2 cellular contexts compared by ENCODE assay signal in the genomic region with DNA sequence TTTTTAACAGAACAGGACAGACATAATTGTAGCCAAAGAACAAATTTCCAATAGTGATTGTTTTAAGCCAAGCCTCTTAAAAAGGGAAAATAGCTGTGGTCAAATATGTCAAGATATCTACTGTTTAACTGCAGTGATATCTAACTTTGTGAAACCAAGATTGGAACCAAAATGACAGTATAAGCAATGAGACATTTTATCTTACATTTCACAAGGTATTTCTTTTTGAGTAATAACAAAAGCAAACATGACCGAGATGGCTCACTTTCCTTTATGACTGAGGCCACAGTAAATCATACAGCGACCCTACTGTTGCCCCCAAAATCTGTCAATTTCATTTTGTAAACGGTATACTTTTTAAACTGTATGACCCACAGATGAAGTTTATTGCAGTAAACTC.
TF ChIP-seq lines count a peak whose summit lies in the region.

No MANE protein-coding gene starts in this region.

TF ChIP-seq in GM23338, 12 proteins besides CTCF, POLR2A, EP300 and RAD21 (continues in another document):
- TF ChIP-seq NANOG (IDR thresholded peaks at IDR 0.05; ENCODE audit: borderline replicate concordance) (no peak), ZNF114 (CRISPR knock-in tag; IDR thresholded peaks at IDR 0.05) (no peak), ZNF331 (CRISPR knock-in tag; IDR thresholded peaks at IDR 0.05; ENCODE audit: low read depth) (no peak), STAT1 (IDR thresholded peaks at IDR 0.05; ENCODE audit: unreplicated experiment) (no peak), JUNB (IDR thresholded peaks at IDR 0.05; ENCODE audit: unreplicated experiment) (no peak), POLR2AphosphoS5 (IDR thresholded peaks at IDR 0.05; ENCODE audit: low read depth) (no peak), EZH2phosphoT487 (IDR thresholded peaks at IDR 0.05; ENCODE audit: unreplicated experiment) (no peak), EZH2 (IDR thresholded peaks at IDR 0.05; ENCODE audit: low read depth, unreplicated experiment) (no peak)
- TF ChIP-seq, protein P1, sequence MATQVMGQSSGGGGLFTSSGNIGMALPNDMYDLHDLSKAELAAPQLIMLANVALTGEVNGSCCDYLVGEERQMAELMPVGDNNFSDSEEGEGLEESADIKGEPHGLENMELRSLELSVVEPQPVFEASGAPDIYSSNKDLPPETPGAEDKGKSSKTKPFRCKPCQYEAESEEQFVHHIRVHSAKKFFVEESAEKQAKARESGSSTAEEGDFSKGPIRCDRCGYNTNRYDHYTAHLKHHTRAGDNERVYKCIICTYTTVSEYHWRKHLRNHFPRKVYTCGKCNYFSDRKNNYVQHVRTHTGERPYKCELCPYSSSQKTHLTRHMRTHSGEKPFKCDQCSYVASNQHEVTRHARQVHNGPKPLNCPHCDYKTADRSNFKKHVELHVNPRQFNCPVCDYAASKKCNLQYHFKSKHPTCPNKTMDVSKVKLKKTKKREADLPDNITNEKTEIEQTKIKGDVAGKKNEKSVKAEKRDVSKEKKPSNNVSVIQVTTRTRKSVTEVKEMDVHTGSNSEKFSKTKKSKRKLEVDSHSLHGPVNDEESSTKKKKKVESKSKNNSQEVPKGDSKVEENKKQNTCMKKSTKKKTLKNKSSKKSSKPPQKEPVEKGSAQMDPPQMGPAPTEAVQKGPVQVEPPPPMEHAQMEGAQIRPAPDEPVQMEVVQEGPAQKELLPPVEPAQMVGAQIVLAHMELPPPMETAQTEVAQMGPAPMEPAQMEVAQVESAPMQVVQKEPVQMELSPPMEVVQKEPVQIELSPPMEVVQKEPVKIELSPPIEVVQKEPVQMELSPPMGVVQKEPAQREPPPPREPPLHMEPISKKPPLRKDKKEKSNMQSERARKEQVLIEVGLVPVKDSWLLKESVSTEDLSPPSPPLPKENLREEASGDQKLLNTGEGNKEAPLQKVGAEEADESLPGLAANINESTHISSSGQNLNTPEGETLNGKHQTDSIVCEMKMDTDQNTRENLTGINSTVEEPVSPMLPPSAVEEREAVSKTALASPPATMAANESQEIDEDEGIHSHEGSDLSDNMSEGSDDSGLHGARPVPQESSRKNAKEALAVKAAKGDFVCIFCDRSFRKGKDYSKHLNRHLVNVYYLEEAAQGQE (IDR thresholded peaks at IDR 0.05; ENCODE audit: unreplicated experiment): no peak
- TF ChIP-seq, protein P2, sequence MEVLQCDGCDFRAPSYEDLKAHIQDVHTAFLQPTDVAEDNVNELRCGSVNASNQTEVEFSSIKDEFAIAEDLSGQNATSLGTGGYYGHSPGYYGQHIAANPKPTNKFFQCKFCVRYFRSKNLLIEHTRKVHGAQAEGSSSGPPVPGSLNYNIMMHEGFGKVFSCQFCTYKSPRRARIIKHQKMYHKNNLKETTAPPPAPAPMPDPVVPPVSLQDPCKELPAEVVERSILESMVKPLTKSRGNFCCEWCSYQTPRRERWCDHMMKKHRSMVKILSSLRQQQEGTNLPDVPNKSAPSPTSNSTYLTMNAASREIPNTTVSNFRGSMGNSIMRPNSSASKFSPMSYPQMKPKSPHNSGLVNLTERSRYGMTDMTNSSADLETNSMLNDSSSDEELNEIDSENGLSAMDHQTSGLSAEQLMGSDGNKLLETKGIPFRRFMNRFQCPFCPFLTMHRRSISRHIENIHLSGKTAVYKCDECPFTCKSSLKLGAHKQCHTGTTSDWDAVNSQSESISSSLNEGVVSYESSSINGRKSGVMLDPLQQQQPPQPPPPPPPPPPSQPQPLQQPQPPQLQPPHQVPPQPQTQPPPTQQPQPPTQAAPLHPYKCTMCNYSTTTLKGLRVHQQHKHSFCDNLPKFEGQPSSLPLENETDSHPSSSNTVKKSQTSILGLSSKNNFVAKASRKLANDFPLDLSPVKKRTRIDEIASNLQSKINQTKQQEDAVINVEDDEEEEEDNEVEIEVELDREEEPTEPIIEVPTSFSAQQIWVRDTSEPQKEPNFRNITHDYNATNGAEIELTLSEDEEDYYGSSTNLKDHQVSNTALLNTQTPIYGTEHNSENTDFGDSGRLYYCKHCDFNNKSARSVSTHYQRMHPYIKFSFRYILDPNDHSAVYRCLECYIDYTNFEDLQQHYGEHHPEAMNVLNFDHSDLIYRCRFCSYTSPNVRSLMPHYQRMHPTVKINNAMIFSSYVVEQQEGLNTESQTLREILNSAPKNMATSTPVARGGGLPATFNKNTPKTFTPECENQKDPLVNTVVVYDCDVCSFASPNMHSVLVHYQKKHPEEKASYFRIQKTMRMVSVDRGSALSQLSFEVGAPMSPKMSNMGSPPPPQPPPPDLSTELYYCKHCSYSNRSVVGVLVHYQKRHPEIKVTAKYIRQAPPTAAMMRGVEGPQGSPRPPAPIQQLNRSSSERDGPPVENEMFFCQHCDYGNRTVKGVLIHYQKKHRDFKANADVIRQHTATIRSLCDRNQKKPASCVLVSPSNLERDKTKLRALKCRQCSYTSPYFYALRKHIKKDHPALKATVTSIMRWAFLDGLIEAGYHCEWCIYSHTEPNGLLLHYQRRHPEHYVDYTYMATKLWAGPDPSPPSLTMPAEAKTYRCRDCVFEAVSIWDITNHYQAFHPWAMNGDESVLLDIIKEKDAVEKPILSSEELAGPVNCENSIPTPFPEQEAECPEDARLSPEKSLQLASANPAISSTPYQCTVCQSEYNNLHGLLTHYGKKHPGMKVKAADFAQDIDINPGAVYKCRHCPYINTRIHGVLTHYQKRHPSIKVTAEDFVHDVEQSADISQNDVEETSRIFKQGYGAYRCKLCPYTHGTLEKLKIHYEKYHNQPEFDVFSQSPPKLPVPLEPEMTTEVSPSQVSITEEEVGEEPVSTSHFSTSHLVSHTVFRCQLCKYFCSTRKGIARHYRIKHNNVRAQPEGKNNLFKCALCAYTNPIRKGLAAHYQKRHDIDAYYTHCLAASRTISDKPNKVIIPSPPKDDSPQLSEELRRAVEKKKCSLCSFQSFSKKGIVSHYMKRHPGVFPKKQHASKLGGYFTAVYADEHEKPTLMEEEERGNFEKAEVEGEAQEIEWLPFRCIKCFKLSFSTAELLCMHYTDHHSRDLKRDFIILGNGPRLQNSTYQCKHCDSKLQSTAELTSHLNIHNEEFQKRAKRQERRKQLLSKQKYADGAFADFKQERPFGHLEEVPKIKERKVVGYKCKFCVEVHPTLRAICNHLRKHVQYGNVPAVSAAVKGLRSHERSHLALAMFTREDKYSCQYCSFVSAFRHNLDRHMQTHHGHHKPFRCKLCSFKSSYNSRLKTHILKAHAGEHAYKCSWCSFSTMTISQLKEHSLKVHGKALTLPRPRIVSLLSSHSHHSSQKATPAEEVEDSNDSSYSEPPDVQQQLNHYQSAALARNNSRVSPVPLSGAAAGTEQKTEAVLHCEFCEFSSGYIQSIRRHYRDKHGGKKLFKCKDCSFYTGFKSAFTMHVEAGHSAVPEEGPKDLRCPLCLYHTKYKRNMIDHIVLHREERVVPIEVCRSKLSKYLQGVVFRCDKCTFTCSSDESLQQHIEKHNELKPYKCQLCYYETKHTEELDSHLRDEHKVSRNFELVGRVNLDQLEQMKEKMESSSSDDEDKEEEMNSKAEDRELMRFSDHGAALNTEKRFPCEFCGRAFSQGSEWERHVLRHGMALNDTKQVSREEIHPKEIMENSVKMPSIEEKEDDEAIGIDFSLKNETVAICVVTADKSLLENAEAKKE (CRISPR knock-in tag; IDR thresholded peaks at IDR 0.05): no peak

TF ChIP-seq in HepG2, 621 proteins besides CTCF, POLR2A, EP300 and RAD21:
- TF ChIP-seq, protein P3, sequence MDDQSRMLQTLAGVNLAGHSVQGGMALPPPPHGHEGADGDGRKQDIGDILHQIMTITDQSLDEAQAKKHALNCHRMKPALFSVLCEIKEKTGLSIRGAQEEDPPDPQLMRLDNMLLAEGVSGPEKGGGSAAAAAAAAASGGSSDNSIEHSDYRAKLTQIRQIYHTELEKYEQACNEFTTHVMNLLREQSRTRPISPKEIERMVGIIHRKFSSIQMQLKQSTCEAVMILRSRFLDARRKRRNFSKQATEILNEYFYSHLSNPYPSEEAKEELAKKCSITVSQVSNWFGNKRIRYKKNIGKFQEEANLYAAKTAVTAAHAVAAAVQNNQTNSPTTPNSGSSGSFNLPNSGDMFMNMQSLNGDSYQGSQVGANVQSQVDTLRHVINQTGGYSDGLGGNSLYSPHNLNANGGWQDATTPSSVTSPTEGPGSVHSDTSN (CRISPR knock-in tag; IDR thresholded peaks at IDR 0.05; ENCODE audit: borderline replicate concordance): no peak
- TF ChIP-seq POLR2AphosphoS2 (IDR thresholded peaks at IDR 0.05; ENCODE audit: low read depth, low read length) (no peak), KLF13 (CRISPR knock-in tag; IDR thresholded peaks at IDR 0.05) (no peak), RFX1 (IDR thresholded peaks at IDR 0.05) (no peak), ZBTB42 (CRISPR knock-in tag; IDR thresholded peaks at IDR 0.05) (no peak), ZSCAN20 (CRISPR knock-in tag; IDR thresholded peaks at IDR 0.05; ENCODE audit: borderline replicate concordance) (no peak)
- TF ChIP-seq, protein P4, sequence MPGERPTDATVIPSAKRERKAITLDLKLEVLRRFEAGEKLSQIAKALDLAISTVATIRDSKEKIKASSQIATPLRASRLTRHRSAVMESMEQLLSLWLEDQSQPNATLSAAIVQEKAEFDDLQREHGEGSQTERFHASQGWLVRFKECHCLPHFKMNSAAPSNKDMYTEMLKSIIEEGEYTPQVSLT (CRISPR knock-in tag; IDR thresholded peaks at IDR 0.05; ENCODE audit: borderline replicate concordance, low read depth): no peak
- TF ChIP-seq, protein P5, sequence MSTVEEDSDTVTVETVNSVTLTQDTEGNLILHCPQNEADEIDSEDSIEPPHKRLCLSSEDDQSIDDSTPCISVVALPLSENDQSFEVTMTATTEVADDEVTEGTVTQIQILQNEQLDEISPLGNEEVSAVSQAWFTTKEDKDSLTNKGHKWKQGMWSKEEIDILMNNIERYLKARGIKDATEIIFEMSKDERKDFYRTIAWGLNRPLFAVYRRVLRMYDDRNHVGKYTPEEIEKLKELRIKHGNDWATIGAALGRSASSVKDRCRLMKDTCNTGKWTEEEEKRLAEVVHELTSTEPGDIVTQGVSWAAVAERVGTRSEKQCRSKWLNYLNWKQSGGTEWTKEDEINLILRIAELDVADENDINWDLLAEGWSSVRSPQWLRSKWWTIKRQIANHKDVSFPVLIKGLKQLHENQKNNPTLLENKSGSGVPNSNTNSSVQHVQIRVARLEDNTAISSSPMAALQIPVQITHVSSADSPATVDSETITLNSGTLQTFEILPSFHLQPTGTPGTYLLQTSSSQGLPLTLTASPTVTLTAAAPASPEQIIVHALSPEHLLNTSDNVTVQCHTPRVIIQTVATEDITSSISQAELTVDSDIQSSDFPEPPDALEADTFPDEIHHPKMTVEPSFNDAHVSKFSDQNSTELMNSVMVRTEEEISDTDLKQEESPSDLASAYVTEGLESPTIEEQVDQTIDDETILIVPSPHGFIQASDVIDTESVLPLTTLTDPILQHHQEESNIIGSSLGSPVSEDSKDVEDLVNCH (CRISPR knock-in tag; IDR thresholded peaks at IDR 0.05): no peak
